Comparison of ENCODE assay signal across 8 cellular contexts in genomic region chr1:11925938-11926292, GRCh38. TPM values are rescaled to one million over a fixed set of nuclear protein-coding genes. Genes with fewer than 3 reads are reported as not detected.
DNase-seq lines count a peak whose midpoint lies in the region; ATAC-seq and TF ChIP-seq lines count a peak whose summit lies in the region.

No MANE protein-coding gene starts in this region.

- H3K9me3 ChIP-seq in Caco-2 = no peaks in the 10 kb centered on the region
- no peaks in the 10 kb centered on the region for H3K9me3 ChIP-seq in PC-3 (ENCODE audit: low read length)
- no peaks in the 10 kb centered on the region for H3K9me3 ChIP-seq in fibroblast of lung (ENCODE audit: control insufficient read depth, insufficient read depth, low read depth, low read length)
- H3K9me3 ChIP-seq in gastrocnemius medialis = no peaks in the 10 kb centered on the region

- H3K4me3 Mint-ChIP-seq in Caco-2 (ENCODE audit: unreplicated experiment) = peak overlapping the region; percentile 84

- TF ChIP-seq POLR2A in gastrocnemius medialis (IDR thresholded peaks at IDR 0.05) = no peak

- H3F3A ChIP-seq in PC-3 (ENCODE audit: low read length, unreplicated experiment) = no peaks in the 10 kb centered on the region

- in situ Hi-C loops in gastrocnemius medialis (cut with MboI; ENCODE audit: low sequenced_read_pairs in 4 of 4) = loop anchor here in 1 of 4 donors (10.0 kb wide), 1 partner anchor 49 kb away; no protein-coding TSS in a partner anchor

- H3K9me3 Mint-ChIP-seq in Caco-2 (ENCODE audit: unreplicated experiment) = no peaks in the 10 kb centered on the region

- TF ChIP-seq CTCF in Caco-2 (IDR thresholded peaks at IDR 0.05; ENCODE audit: insufficient read depth in 1 of 2, low read depth in 1 of 2, low read length in 1 of 2, severe bottlenecking in 1 of 2, unreplicated experiment in 1 of 2) (no peak), PC-3 (conservative IDR thresholded peaks at IDR 0.05; ENCODE audit: low read depth, low read length) (no peak), fibroblast of lung (conservative IDR thresholded peaks at IDR 0.05 in 1 of 2, IDR thresholded peaks at IDR 0.05 in 1 of 2; ENCODE audit: low read depth in 1 of 2, low read length in 2 of 2) (no peak), gastrocnemius medialis (IDR thresholded peaks at IDR 0.05 in 4 of 5, conservative IDR thresholded peaks at IDR 0.05 in 1 of 5) (no peak)

- peaks cover 36% of the 10 kb centered on the region for H3K79me2 ChIP-seq in PC-3 (ENCODE audit: low read length)
- peaks cover 26% of the 10 kb centered on the region for H3K79me2 ChIP-seq in fibroblast of lung (ENCODE audit: control insufficient read depth, insufficient read depth, low read length)

- H2AFZ ChIP-seq in PC-3 (ENCODE audit: low read length) (no peak overlapping the region), fibroblast of lung (ENCODE audit: low read length) (no peak overlapping the region)

- CTCF ChIA-PET in Caco-2 (lab: Charles Lee) (interaction anchor here (1.0 kb wide), 1 partner anchor 41 kb away, joined by 3 read pairs; no protein-coding TSS in a partner anchor), PC-3 (lab: Charles Lee) (no interaction called here)

- POLR2A ChIA-PET in Caco-2 (lab: Charles Lee) (interaction anchor here (1.0 to 2.2 kb wide), 2 partner anchors 16 to 18 kb away, joined by 12 to 15 read pairs; no protein-coding TSS in a partner anchor), PC-3 (lab: Charles Lee; ENCODE audit: unreplicated experiment) (interaction anchor here (1.3 to 1.4 kb wide), 2 partner anchors 16 to 18 kb away, joined by 4 to 8 read pairs; no protein-coding TSS in a partner anchor)

- peak overlapping the region; percentile 27; the same call in 1 of the 2 replicates for H3K9ac ChIP-seq in PC-3 (ENCODE audit: low read length)
- peak overlapping the region; percentile 30 for H3K9ac ChIP-seq in fibroblast of lung (ENCODE audit: insufficient read depth, low read length)

- BruUV-seq in Caco-2 (replicated peaks; lab: Mats Ljungman, UMichigan) (no TSS peak), PC-3 (replicated peaks; lab: Mats Ljungman, UMichigan) (no TSS peak)

- H3K27ac Mint-ChIP-seq in Caco-2 (ENCODE audit: unreplicated experiment) = peak overlapping the region; percentile 83

- peaks cover 8% of the 10 kb centered on the region for H3K4me1 Mint-ChIP-seq in Caco-2 (ENCODE audit: low read depth, unreplicated experiment)

- H3K36me3 Mint-ChIP-seq in Caco-2 (ENCODE audit: insufficient read depth, unreplicated experiment) = peaks cover 37% of the 10 kb centered on the region

- ATAC-seq in GM21825 (IDR thresholded peaks at IDR 0.05; ENCODE audit: unreplicated experiment) = peak; percentile 20
- ATAC-seq in PC-3 = peak; percentile 20
- ATAC-seq in gastrocnemius medialis = peak; percentile 14 to 25

- H3K4me2 ChIP-seq in PC-3 (ENCODE audit: low read length) = peak overlapping the region; percentile 92
- no peak overlapping the region for H3K4me2 ChIP-seq in fibroblast of lung (ENCODE audit: extremely low read depth, insufficient read depth, low read length)

- H3K27me3 Mint-ChIP-seq in Caco-2 (ENCODE audit: insufficient read depth, unreplicated experiment) = no peaks in the 10 kb centered on the region

- H4K20me1 ChIP-seq in PC-3 (ENCODE audit: low read length) (peaks cover 19% of the 10 kb centered on the region), fibroblast of lung (ENCODE audit: control insufficient read depth, extremely low read depth, insufficient read depth, low read length) (no peaks in the 10 kb centered on the region)

- intact Hi-C loops in Caco-2 (cut with micrococcal nuclease; ENCODE audit: unreplicated experiment) = loop anchor here (2.0 to 5.0 kb wide), 2 partner anchors 17 to 41 kb away; no protein-coding TSS in a partner anchor
- intact Hi-C loops in PC-3 (cut with micrococcal nuclease) = no loop called here
- intact Hi-C loops in gastrocnemius medialis (cut with DNase I; ENCODE audit: low total_unique reads) = loop anchor here (5.0 kb wide), 1 partner anchor 56 kb away; the partner anchor contains the start of gene MFN2

- no peaks in the 10 kb centered on the region for H3K9me2 ChIP-seq in PC-3 (replicated peaks; ENCODE audit: low read length)

- H3K4me3 ChIP-seq in Caco-2 (ENCODE audit: low read depth, low read length) (peak overlapping the region; percentile 47), PC-3 (ENCODE audit: low read length) (peak overlapping the region; percentile 68), fibroblast of lung (replicated peaks in 1 of 4; ENCODE audit: control extremely low read depth in 1 of 4, insufficient read depth in 1 of 4, low read depth in 3 of 4, low read length in 4 of 4) (peak overlapping the region in 3 of 4 experiments; percentile 21 to 59 (median 57)), gastrocnemius medialis (peak overlapping the region; percentile 54 to 59 (median 57))

- H3K36me3 ChIP-seq in Caco-2 (ENCODE audit: control insufficient read depth, insufficient read depth, low read length) (peaks cover 1% of the 10 kb centered on the region; the same call in 1 of the 2 replicates), PC-3 (ENCODE audit: low read depth, low read length) (peaks cover 6% of the 10 kb centered on the region; the same call in 1 of the 2 replicates), fibroblast of lung (ENCODE audit: control insufficient read depth, insufficient read depth, low read length) (peaks cover 3% of the 10 kb centered on the region), gastrocnemius medialis (peaks cover 0 to 17% of the 10 kb centered on the region in 2 donors)

- H3K4me1 ChIP-seq in Caco-2 = peaks cover 11% of the 10 kb centered on the region
- peaks cover 32% of the 10 kb centered on the region for H3K4me1 ChIP-seq in PC-3 (ENCODE audit: insufficient read depth, low read length)
- peaks cover 22% of the 10 kb centered on the region for H3K4me1 ChIP-seq in fibroblast of lung (ENCODE audit: control insufficient read depth, extremely low read depth, insufficient read depth, low read length)
- peaks cover 58 to 66% of the 10 kb centered on the region in 2 donors for H3K4me1 ChIP-seq in gastrocnemius medialis

- no peak overlapping the region for H3K27ac ChIP-seq in PC-3 (ENCODE audit: low read length)
- no peak overlapping the region for H3K27ac ChIP-seq in fibroblast of lung (ENCODE audit: insufficient read depth, low read length)
- H3K27ac ChIP-seq in gastrocnemius medialis = peak overlapping the region; percentile 72 to 97 (median 84)

- H3K27me3 ChIP-seq in Caco-2 (replicated peaks; ENCODE audit: control insufficient read depth, insufficient read depth, low read length) (no peaks in the 10 kb centered on the region), PC-3 (ENCODE audit: low read length) (no peaks in the 10 kb centered on the region), fibroblast of lung (ENCODE audit: control insufficient read depth, insufficient read depth, low read length) (no peaks in the 10 kb centered on the region), gastrocnemius medialis (no peaks in the 10 kb centered on the region)

- no peak for DNase-seq in Caco-2
- no peak for DNase-seq in PC-3
- no peak for DNase-seq in fibroblast of lung (ENCODE audit: low read depth in 2 of 2)
- no peak for DNase-seq in gastrocnemius medialis
- DNase-seq in CD1c-positive myeloid dendritic cell (ENCODE audit: extremely low spot score) = no peak
- DNase-seq in amniotic stem cell (lab: John Stamatoyannopoulos, UW) = no peak
- no peak for DNase-seq in NOMO-1 treated with dmso at 0.1 percent for 144 hours (lab: John Stamatoyannopoulos, UW; ENCODE audit: unreplicated experiment)

RNA-seq across cellular contexts. Expression of gene KIAA2013, which starts 0.3 kb away (rescaled TPM):
- total RNA-seq in Caco-2 (2022) (46.1 and 47.3 TPM in 2 replicates), PC-3 (2014; rRNA removed) (78.1 and 89.2 TPM in 2 replicates), fibroblast of lung (38.8 and 39.3 TPM in 2 replicates), gastrocnemius medialis (100 to 1,000 TPM in 1 of 4 donors, 10 to 100 TPM in 3; 71.0 to 126 (median 85.1) TPM)
- 31.7 and 35.3 TPM in 2 replicates for polyA plus RNA-seq in fibroblast of lung
- polyA plus RNA-seq in fibroblast of lung (2012) = 35.4 and 42.0 TPM in 2 replicates
- polyA minus RNA-seq in fibroblast of lung (ENCODE audit: low replicate concordance) = 45.1 and 46.2 TPM in 2 replicates

RNA-seq across cellular contexts. Expression of gene PLOD1, which starts 8.6 kb away (rescaled TPM):
- total RNA-seq in Caco-2 (2022) (89.3 and 91.7 TPM in 2 replicates), PC-3 (2014; rRNA removed) (179 and 216 TPM in 2 replicates), fibroblast of lung (137 and 210 TPM in 2 replicates), gastrocnemius medialis (10 to 100 TPM; 23.9 to 66.5 (median 54.8) TPM)
- polyA plus RNA-seq in fibroblast of lung = 162 and 278 TPM in 2 replicates
- 168 and 325 TPM in 2 replicates for polyA plus RNA-seq in fibroblast of lung (2012)
- 207 and 472 TPM in 2 replicates for polyA minus RNA-seq in fibroblast of lung (ENCODE audit: low replicate concordance)

RNA-seq across cellular contexts. Expression of gene MFN2, which starts 54.3 kb away (rescaled TPM):
- total RNA-seq in Caco-2 (2022) (73.9 and 74.1 TPM in 2 replicates), PC-3 (2014; rRNA removed) (97.8 and 101 TPM in 2 replicates), fibroblast of lung (40.8 and 52.5 TPM in 2 replicates), gastrocnemius medialis (100 to 1,000 TPM; 176 to 282 (median 217) TPM)
- 50.6 and 68.7 TPM in 2 replicates for polyA plus RNA-seq in fibroblast of lung
- polyA plus RNA-seq in fibroblast of lung (2012) = 70.7 and 79.3 TPM in 2 replicates
- 106 and 147 TPM in 2 replicates for polyA minus RNA-seq in fibroblast of lung (ENCODE audit: low replicate concordance)

Comparison
In these comparisons a context has a peak if more than half of its experiments do, and no peak if none do; other contexts are left out.
1. H3K27ac ChIP-seq: peak in gastrocnemius medialis (4 of 4); none in PC-3 (single experiment) and fibroblast of lung (single experiment).
2. Peak in every context shown above with its lines, with median percentiles within 50 percentile points of each other: H3K4me3 ChIP-seq and ATAC-seq.